In the genomic region with DNA sequence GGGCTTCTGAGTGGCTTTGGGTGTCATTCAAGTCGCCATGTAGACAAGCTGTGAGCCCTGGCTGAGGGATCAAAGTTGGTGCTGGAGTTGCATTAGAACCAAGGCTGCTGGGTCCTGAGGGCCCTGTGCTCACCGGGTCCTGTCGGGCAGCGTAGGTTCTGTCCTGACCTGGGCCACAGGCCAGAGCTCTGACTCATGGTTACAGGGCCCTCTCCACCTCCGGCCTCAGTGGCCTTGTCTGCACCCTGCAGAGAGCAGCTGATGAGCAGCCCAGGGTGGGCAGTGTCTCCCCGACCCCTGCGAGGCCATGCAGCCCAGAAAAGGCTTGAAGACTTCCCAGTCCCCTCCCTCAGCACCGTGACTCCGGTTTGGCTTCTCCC, we compare ENCODE assay signal across 1 cellular context.
TF ChIP-seq lines count a peak whose summit lies in the region.

No MANE protein-coding gene starts in this region.

TF ChIP-seq in HCT116, 20 proteins besides CTCF, POLR2A, EP300 and RAD21:
- TF ChIP-seq SP1 (IDR thresholded peaks at IDR 0.05; ENCODE audit: low read depth) (no peak), POLR2AphosphoS5 (IDR thresholded peaks at IDR 0.05; ENCODE audit: low read depth, low read length) (no peak), SIN3A (IDR thresholded peaks at IDR 0.05; ENCODE audit: low read depth) (no peak), ZFX (IDR thresholded peaks at IDR 0.05) (no peak), SRF (IDR thresholded peaks at IDR 0.05; ENCODE audit: low read depth) (no peak), EZH2phosphoT487 (IDR thresholded peaks at IDR 0.05; ENCODE audit: borderline replicate concordance) (no peak), ELF1 (IDR thresholded peaks at IDR 0.05; ENCODE audit: borderline replicate concordance, low read depth) (no peak), EZH2 (IDR thresholded peaks at IDR 0.05) (no peak), YY1 (IDR thresholded peaks at IDR 0.05; ENCODE audit: extremely low read depth, insufficient replicate concordance, low read depth, low read length) (no peak), FOSL1 (IDR thresholded peaks at IDR 0.05; ENCODE audit: low read depth) (no peak), ZNF274 (IDR thresholded peaks at IDR 0.05; ENCODE audit: low read depth, low read length) (no peak), EGR1 (IDR thresholded peaks at IDR 0.05; ENCODE audit: low read depth) (no peak)
- TF ChIP-seq, protein P1, sequence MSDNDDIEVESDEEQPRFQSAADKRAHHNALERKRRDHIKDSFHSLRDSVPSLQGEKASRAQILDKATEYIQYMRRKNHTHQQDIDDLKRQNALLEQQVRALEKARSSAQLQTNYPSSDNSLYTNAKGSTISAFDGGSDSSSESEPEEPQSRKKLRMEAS (IDR thresholded peaks at IDR 0.05), result no peak
- TF ChIP-seq, protein P2, sequence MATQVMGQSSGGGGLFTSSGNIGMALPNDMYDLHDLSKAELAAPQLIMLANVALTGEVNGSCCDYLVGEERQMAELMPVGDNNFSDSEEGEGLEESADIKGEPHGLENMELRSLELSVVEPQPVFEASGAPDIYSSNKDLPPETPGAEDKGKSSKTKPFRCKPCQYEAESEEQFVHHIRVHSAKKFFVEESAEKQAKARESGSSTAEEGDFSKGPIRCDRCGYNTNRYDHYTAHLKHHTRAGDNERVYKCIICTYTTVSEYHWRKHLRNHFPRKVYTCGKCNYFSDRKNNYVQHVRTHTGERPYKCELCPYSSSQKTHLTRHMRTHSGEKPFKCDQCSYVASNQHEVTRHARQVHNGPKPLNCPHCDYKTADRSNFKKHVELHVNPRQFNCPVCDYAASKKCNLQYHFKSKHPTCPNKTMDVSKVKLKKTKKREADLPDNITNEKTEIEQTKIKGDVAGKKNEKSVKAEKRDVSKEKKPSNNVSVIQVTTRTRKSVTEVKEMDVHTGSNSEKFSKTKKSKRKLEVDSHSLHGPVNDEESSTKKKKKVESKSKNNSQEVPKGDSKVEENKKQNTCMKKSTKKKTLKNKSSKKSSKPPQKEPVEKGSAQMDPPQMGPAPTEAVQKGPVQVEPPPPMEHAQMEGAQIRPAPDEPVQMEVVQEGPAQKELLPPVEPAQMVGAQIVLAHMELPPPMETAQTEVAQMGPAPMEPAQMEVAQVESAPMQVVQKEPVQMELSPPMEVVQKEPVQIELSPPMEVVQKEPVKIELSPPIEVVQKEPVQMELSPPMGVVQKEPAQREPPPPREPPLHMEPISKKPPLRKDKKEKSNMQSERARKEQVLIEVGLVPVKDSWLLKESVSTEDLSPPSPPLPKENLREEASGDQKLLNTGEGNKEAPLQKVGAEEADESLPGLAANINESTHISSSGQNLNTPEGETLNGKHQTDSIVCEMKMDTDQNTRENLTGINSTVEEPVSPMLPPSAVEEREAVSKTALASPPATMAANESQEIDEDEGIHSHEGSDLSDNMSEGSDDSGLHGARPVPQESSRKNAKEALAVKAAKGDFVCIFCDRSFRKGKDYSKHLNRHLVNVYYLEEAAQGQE (IDR thresholded peaks at IDR 0.05; ENCODE audit: low read depth), result no peak
- TF ChIP-seq, protein P3, sequence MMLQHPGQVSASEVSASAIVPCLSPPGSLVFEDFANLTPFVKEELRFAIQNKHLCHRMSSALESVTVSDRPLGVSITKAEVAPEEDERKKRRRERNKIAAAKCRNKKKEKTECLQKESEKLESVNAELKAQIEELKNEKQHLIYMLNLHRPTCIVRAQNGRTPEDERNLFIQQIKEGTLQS (IDR thresholded peaks at IDR 0.05), result no peak
